ENCODE assay signal across 2 cellular contexts in genomic region chr15:72341361-72341760, GRCh38.
TF ChIP-seq lines count a peak whose summit lies in the region.

No MANE protein-coding gene starts in this region.

TF ChIP-seq in IMR-90, 13 proteins besides CTCF, POLR2A, EP300 and RAD21 (continued from another document):
- TF ChIP-seq ELK1 (IDR thresholded peaks at IDR 0.05; ENCODE audit: borderline replicate concordance, low read depth, low read length): no peak
- no peak for TF ChIP-seq RCOR1 (IDR thresholded peaks at IDR 0.05; ENCODE audit: insufficient replicate concordance, low read length)
- no peak for TF ChIP-seq MAZ (IDR thresholded peaks at IDR 0.05; ENCODE audit: borderline replicate concordance, low read depth, low read length)
- TF ChIP-seq MAFK (IDR thresholded peaks at IDR 0.05; ENCODE audit: low read depth, low read length): no peak
- no peak for TF ChIP-seq BHLHE40 (IDR thresholded peaks at IDR 0.05; ENCODE audit: low read depth, low read length)
- no peak for TF ChIP-seq SMC3 (IDR thresholded peaks at IDR 0.05; ENCODE audit: low read depth, low read length)
- TF ChIP-seq CEBPB (IDR thresholded peaks at IDR 0.05; ENCODE audit: low read depth, low read length): no peak
- no peak for TF ChIP-seq CHD1 (IDR thresholded peaks at IDR 0.05; ENCODE audit: low read depth, low read length)

TF ChIP-seq in neural cell, 6 proteins besides CTCF, POLR2A, EP300 and RAD21 (continued from another document):
- TF ChIP-seq REST (IDR thresholded peaks at IDR 0.05; ENCODE audit: borderline replicate concordance) (no peak), MXI1 (conservative IDR thresholded peaks at IDR 0.05; ENCODE audit: poor library complexity, severe bottlenecking) (no peak), EZH2 (IDR thresholded peaks at IDR 0.05; ENCODE audit: borderline replicate concordance, insufficient read depth, low read length, poor library complexity, severe bottlenecking) (no peak)
